In genomic region chr3:70905496-70905895, GRCh38 we compare ENCODE assay signal across 25 cellular contexts.
"Had no signal": no experiment of that assay in that cellular context is flagged by ENCODE, and none has a peak within 500 bp of the region (broad histone marks: within the 10 kb centered on the region; RNA-seq: fewer than 3 reads in every experiment).

No MANE protein-coding gene starts in this region.

- H3K27me3 ChIP-seq: colonic mucosa, esophagus squamous epithelium, gastrocnemius medialis, heart right ventricle, left lung had no signal

- H3K4me1 ChIP-seq: colonic mucosa, esophagus squamous epithelium, gastrocnemius medialis, heart right ventricle, left lung, lower lobe of right lung had no signal

- H3K27me3 Mint-ChIP-seq: dendritic cell treated with granulocyte-macrophage colony-stimulating factor and Interleukin-4, amounts not matched to agents 40 ng/mL and 50 ng/mL, for 4 days had no signal

- H3K36me3 ChIP-seq: colonic mucosa, esophagus squamous epithelium, gastrocnemius medialis, heart right ventricle, left lung, lower lobe of right lung had no signal

- H3K4me3 ChIP-seq: colonic mucosa, esophagus squamous epithelium, gastrocnemius medialis, heart right ventricle, left lung, lower lobe of right lung, mucosa of descending colon had no signal

- DNase-seq: colonic mucosa; cortex of kidney; effector CD8-positive, alpha-beta T cell; effector memory CD8-positive, alpha-beta T cell; endodermal cell; erythroblast; esophagus squamous epithelium; foreskin fibroblast; foreskin melanocyte; gastrocnemius medialis; glutamatergic neuron; head of caudate nucleus; heart right ventricle; hippocampal formation; kidney glomerular epithelial cell; left colon; left lung; left ventricle myocardium superior; lower lobe of right lung; mesenchymal stem cell; mucosa of descending colon had no signal

- H3K9me3 ChIP-seq: colonic mucosa, esophagus squamous epithelium, gastrocnemius medialis, left lung, lower lobe of right lung, mucosa of descending colon had no signal

- H3K36me3 Mint-ChIP-seq: mesothelial cell of epicardium had no signal

- H3K27ac Mint-ChIP-seq: dendritic cell treated with granulocyte-macrophage colony-stimulating factor and Interleukin-4, amounts not matched to agents 40 ng/mL and 50 ng/mL, for 4 days; effector memory CD8-positive, alpha-beta T cell; endodermal cell; mesothelial cell of epicardium had no signal

- H3K4me3 Mint-ChIP-seq: dendritic cell treated with granulocyte-macrophage colony-stimulating factor and Interleukin-4, amounts not matched to agents 40 ng/mL and 50 ng/mL, for 4 days; effector memory CD8-positive, alpha-beta T cell; endodermal cell; mesothelial cell of epicardium had no signal

- H3K9me3 Mint-ChIP-seq: dendritic cell treated with granulocyte-macrophage colony-stimulating factor and Interleukin-4, amounts not matched to agents 40 ng/mL and 50 ng/mL, for 4 days; effector memory CD8-positive, alpha-beta T cell; endodermal cell had no signal

- H3K27ac ChIP-seq: colonic mucosa, epithelial cell of prostate, esophagus squamous epithelium, gastrocnemius medialis, heart right ventricle, left lung, lower lobe of right lung had no signal

- H3K4me1 Mint-ChIP-seq: endodermal cell had no signal

- ATAC-seq: effector memory CD8-positive, alpha-beta T cell; esophagus mucosa; gastrocnemius medialis; heart right ventricle; left colon; left lung; left ventricle myocardium superior; lower lobe of right lung; mucosa of descending colon had no signal
